1 cellular context compared by ENCODE assay signal in genomic region chr12:57454566-57455373, GRCh38.
TF ChIP-seq lines count a peak whose summit lies in the region.

INHBE (plus strand) TSS chr12:57455307; CDS start chr12:57455537, 230 bp downstream.

TF ChIP-seq in HepG2, 621 proteins besides CTCF, POLR2A, EP300 and RAD21 (continued from another document and continues in another):
- TF ChIP-seq ZBTB40 (IDR thresholded peaks at IDR 0.05) (no peak), ZBTB40 (CRISPR knock-in tag; IDR thresholded peaks at IDR 0.05) (no peak; the same call in 1 of the 2 replicates), ZNF143 (CRISPR knock-in tag; IDR thresholded peaks at IDR 0.05) (peak; percentile 3; the same call in 1 of the 2 replicates), CCAR2 (optimal IDR thresholded peaks at IDR 0.05; ENCODE audit: low read depth, low read length) (peak; percentile 15), ZNF75D (CRISPR knock-in tag; IDR thresholded peaks at IDR 0.05; ENCODE audit: borderline replicate concordance) (no peak), LCORL (IDR thresholded peaks at IDR 0.05) (no peak), LCORL (CRISPR knock-in tag; IDR thresholded peaks at IDR 0.05) (peak; percentile 96), DMAP1 (CRISPR knock-in tag; IDR thresholded peaks at IDR 0.05) (peak; percentile 98), SP1 (IDR thresholded peaks at IDR 0.05) (no peak), SP1 (CRISPR knock-in tag; IDR thresholded peaks at IDR 0.05) (peak; percentile 35; the same call in 1 of the 2 replicates), RNF2 (conservative IDR thresholded peaks at IDR 0.05; ENCODE audit: low read depth) (0 out of 2 replicates have a peak, but pooled peaks have one; percentile 24), ARNT2 (CRISPR knock-in tag; IDR thresholded peaks at IDR 0.05; ENCODE audit: low read depth) (peak; percentile 64; the same call in 1 of the 2 replicates), ZBTB38 (CRISPR knock-in tag; IDR thresholded peaks at IDR 0.05) (peak; percentile 42; the same call in 1 of the 2 replicates), SMYD3 (CRISPR knock-in tag; IDR thresholded peaks at IDR 0.05) (no peak), TBX3 (IDR thresholded peaks at IDR 0.05; ENCODE audit: borderline replicate concordance) (peak; percentile 76; the same call in 1 of the 2 replicates), ATF5 (CRISPR knock-in tag; IDR thresholded peaks at IDR 0.05; ENCODE audit: low read depth) (peak; percentile 34; the same call in 1 of the 2 replicates), CENPBD1 (CRISPR knock-in tag; IDR thresholded peaks at IDR 0.05; ENCODE audit: borderline replicate concordance, low read depth) (no peak), FIP1L1 (IDR thresholded peaks at IDR 0.05; ENCODE audit: borderline replicate concordance, insufficient read depth, low read depth, low read length) (no peak), KDM5B (CRISPR knock-in tag; IDR thresholded peaks at IDR 0.05; ENCODE audit: borderline replicate concordance) (peak; percentile 50; the same call in 1 of the 2 replicates), ZNF256 (CRISPR knock-in tag; conservative IDR thresholded peaks at IDR 0.05) (no peak), ZXDC (CRISPR knock-in tag; IDR thresholded peaks at IDR 0.05) (no peak), KAT7 (CRISPR knock-in tag; IDR thresholded peaks at IDR 0.05; ENCODE audit: borderline replicate concordance) (peak; percentile 66; the same call in 1 of the 2 replicates), PTBP1 (IDR thresholded peaks at IDR 0.05; ENCODE audit: low read depth, low read length, poor library complexity, severe bottlenecking) (peak; percentile 15), HOXA3 (CRISPR knock-in tag; IDR thresholded peaks at IDR 0.05) (peak; percentile 89), RORA (CRISPR knock-in tag; IDR thresholded peaks at IDR 0.05) (no peak), ZNF709 (CRISPR knock-in tag; IDR thresholded peaks at IDR 0.05) (peak; percentile 81; the same call in 1 of the 2 replicates), IKZF4 (CRISPR knock-in tag; IDR thresholded peaks at IDR 0.05; ENCODE audit: borderline replicate concordance, low read depth, not compliant biosample characterization) (peak; percentile 43), ZNF619 (CRISPR knock-in tag; IDR thresholded peaks at IDR 0.05) (peak; percentile 63), ZNF17 (CRISPR knock-in tag; IDR thresholded peaks at IDR 0.05) (no peak), CBFB (CRISPR knock-in tag; IDR thresholded peaks at IDR 0.05) (peak; percentile 28; the same call in 1 of the 2 replicates), ZNF510 (CRISPR knock-in tag; IDR thresholded peaks at IDR 0.05; ENCODE audit: low read depth) (no peak), SNAI1 (CRISPR knock-in tag; IDR thresholded peaks at IDR 0.05; ENCODE audit: borderline replicate concordance) (no peak), BRCA1 (CRISPR knock-in tag; IDR thresholded peaks at IDR 0.05) (no peak), ZNF263 (CRISPR knock-in tag; IDR thresholded peaks at IDR 0.05) (peak; percentile 84), ZNF362 (CRISPR knock-in tag; IDR thresholded peaks at IDR 0.05; ENCODE audit: borderline replicate concordance) (no peak), RERE (CRISPR knock-in tag; IDR thresholded peaks at IDR 0.05; ENCODE audit: low read depth) (0 out of 2 replicates have a peak, but pooled peaks have one; percentile 55), SP4 (CRISPR knock-in tag; IDR thresholded peaks at IDR 0.05) (peak; percentile 47), ZNF446 (CRISPR knock-in tag; IDR thresholded peaks at IDR 0.05) (no peak), ZNF546 (CRISPR knock-in tag; conservative IDR thresholded peaks at IDR 0.05) (peak; percentile 65; the same call in 1 of the 2 replicates), FOXA1 (IDR thresholded peaks at IDR 0.05) (no peak), FOXA1 (CRISPR knock-in tag; IDR thresholded peaks at IDR 0.05) (peak; percentile 46; the same call in 1 of the 2 replicates), ZNF343 (CRISPR knock-in tag; IDR thresholded peaks at IDR 0.05) (peak; percentile 65; the same call in 1 of the 2 replicates), CENPT (CRISPR knock-in tag; IDR thresholded peaks at IDR 0.05; ENCODE audit: low read depth) (no peak), SIX1 (CRISPR knock-in tag; IDR thresholded peaks at IDR 0.05; ENCODE audit: borderline replicate concordance) (peak; percentile 94), RXRB (CRISPR knock-in tag; IDR thresholded peaks at IDR 0.05; ENCODE audit: borderline replicate concordance) (peak; percentile 89), ZNF235 (CRISPR knock-in tag; IDR thresholded peaks at IDR 0.05; ENCODE audit: borderline replicate concordance) (0 out of 2 replicates have a peak, but pooled peaks have one; percentile 45), SMAD1 (CRISPR knock-in tag; IDR thresholded peaks at IDR 0.05; ENCODE audit: borderline replicate concordance, low read depth) (0 out of 2 replicates have a peak, but pooled peaks have one; percentile 67), HNF4A (CRISPR knock-in tag; IDR thresholded peaks at IDR 0.05) (peak; percentile 96)
